ENCODE assay signal across 1 cellular context in the genomic region with DNA sequence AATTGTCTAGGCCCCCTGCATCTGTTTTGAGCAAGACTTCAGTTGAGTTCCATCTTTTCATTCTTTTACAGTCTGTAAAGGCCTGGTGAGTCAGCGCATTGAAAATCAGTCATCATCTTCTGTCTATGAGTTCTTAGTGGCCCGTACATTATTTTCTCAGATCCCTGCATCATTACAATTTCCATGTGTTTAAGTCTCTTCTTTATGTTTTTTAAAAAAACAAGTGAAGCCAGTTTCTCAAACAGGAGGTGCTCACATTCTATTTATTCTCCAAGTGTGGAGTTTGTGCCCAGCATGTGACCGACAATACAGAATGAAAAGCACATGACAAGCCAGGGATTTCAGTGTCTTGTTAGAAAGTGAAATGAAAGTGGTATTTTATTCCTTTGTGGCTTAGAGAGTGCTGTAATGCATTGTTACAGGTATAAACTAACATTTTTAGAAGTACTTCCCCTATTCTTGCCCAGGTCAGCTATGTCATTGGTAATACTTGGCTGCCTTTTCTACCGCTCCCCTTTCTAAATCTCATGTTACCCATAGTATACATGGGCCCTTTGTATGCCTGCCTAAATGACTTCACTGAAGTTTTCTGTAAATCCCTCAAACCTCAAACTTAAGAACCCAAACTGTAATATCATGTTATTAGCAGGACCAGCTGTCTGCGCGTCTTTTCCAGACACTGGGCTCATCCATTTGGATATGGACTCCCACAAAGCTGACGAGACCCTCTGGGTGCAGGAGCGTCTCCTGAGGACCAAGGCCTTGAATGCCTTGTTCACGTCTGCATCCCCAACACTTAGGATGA.
A peak's percentile ranks its signal among the peaks of the same experiment; 100 is the strongest.
TF ChIP-seq lines count a peak whose summit lies in the region.

No MANE protein-coding gene starts in this region.

TF ChIP-seq in GM12878, 131 proteins besides CTCF, POLR2A, EP300 and RAD21 (continued from another document and continues in another):
- TF ChIP-seq, protein P1, sequence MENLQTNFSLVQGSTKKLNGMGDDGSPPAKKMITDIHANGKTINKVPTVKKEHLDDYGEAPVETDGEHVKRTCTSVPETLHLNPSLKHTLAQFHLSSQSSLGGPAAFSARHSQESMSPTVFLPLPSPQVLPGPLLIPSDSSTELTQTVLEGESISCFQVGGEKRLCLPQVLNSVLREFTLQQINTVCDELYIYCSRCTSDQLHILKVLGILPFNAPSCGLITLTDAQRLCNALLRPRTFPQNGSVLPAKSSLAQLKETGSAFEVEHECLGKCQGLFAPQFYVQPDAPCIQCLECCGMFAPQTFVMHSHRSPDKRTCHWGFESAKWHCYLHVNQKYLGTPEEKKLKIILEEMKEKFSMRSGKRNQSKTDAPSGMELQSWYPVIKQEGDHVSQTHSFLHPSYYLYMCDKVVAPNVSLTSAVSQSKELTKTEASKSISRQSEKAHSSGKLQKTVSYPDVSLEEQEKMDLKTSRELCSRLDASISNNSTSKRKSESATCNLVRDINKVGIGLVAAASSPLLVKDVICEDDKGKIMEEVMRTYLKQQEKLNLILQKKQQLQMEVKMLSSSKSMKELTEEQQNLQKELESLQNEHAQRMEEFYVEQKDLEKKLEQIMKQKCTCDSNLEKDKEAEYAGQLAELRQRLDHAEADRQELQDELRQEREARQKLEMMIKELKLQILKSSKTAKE (IDR thresholded peaks at IDR 0.05; ENCODE audit: low read depth, poor library complexity, severe bottlenecking) = peak; percentile 52
- TF ChIP-seq, protein P2, sequence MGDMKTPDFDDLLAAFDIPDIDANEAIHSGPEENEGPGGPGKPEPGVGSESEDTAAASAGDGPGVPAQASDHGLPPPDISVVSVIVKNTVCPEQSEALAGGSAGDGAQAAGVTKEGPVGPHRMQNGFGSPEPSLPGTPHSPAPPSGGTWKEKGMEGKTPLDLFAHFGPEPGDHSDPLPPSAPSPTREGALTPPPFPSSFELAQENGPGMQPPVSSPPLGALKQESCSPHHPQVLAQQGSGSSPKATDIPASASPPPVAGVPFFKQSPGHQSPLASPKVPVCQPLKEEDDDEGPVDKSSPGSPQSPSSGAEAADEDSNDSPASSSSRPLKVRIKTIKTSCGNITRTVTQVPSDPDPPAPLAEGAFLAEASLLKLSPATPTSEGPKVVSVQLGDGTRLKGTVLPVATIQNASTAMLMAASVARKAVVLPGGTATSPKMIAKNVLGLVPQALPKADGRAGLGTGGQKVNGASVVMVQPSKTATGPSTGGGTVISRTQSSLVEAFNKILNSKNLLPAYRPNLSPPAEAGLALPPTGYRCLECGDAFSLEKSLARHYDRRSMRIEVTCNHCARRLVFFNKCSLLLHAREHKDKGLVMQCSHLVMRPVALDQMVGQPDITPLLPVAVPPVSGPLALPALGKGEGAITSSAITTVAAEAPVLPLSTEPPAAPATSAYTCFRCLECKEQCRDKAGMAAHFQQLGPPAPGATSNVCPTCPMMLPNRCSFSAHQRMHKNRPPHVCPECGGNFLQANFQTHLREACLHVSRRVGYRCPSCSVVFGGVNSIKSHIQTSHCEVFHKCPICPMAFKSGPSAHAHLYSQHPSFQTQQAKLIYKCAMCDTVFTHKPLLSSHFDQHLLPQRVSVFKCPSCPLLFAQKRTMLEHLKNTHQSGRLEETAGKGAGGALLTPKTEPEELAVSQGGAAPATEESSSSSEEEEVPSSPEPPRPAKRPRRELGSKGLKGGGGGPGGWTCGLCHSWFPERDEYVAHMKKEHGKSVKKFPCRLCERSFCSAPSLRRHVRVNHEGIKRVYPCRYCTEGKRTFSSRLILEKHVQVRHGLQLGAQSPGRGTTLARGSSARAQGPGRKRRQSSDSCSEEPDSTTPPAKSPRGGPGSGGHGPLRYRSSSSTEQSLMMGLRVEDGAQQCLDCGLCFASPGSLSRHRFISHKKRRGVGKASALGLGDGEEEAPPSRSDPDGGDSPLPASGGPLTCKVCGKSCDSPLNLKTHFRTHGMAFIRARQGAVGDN (IDR thresholded peaks at IDR 0.05) = peak; percentile 33; the same call in 1 of the 2 replicates
- TF ChIP-seq, protein P3, sequence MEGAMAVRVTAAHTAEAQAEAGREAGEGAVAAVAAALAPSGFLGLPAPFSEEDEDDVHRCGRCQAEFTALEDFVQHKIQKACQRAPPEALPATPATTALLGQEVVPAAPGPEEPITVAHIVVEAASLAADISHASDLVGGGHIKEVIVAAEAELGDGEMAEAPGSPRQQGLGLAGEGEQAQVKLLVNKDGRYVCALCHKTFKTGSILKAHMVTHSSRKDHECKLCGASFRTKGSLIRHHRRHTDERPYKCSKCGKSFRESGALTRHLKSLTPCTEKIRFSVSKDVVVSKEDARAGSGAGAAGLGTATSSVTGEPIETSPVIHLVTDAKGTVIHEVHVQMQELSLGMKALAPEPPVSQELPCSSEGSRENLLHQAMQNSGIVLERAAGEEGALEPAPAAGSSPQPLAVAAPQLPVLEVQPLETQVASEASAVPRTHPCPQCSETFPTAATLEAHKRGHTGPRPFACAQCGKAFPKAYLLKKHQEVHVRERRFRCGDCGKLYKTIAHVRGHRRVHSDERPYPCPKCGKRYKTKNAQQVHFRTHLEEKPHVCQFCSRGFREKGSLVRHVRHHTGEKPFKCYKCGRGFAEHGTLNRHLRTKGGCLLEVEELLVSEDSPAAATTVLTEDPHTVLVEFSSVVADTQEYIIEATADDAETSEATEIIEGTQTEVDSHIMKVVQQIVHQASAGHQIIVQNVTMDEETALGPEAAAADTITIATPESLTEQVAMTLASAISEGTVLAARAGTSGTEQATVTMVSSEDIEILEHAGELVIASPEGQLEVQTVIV (IDR thresholded peaks at IDR 0.05; ENCODE audit: borderline replicate concordance, partially characterized antibody) = no peak
- TF ChIP-seq MTA3 (IDR thresholded peaks at IDR 0.05; ENCODE audit: borderline replicate concordance, low read length) (peak; percentile 44; the same call in 1 of the 2 replicates), RELB (IDR thresholded peaks at IDR 0.05; ENCODE audit: low read depth) (peak; percentile 52; the same call in 1 of the 2 replicates), IKZF2 (IDR thresholded peaks at IDR 0.05) (peak; percentile 59 to 70; a peak in 2 of 4 replicates), RAD51 (IDR thresholded peaks at IDR 0.05) (peak; percentile 93), LARP7 (IDR thresholded peaks at IDR 0.05) (no peak), ATF2 (IDR thresholded peaks at IDR 0.05; ENCODE audit: low read length) (peak; percentile 19; the same call in 1 of the 2 replicates), ZNF274 (IDR thresholded peaks at IDR 0.05; ENCODE audit: insufficient read depth, insufficient read length) (no peak), MEF2B (IDR thresholded peaks at IDR 0.05; ENCODE audit: partially characterized antibody, poor library complexity, severe bottlenecking) (peak; percentile 28), FOXM1 (IDR thresholded peaks at IDR 0.05; ENCODE audit: low read depth, low read length) (peak; percentile 18; the same call in 1 of the 2 replicates), MTA2 (IDR thresholded peaks at IDR 0.05; ENCODE audit: low read depth) (peak; percentile 66; the same call in 1 of the 2 replicates), SMARCA5 (IDR thresholded peaks at IDR 0.05) (peak; percentile 34; the same call in 1 of the 2 replicates), RUNX3 (IDR thresholded peaks at IDR 0.05; ENCODE audit: low read length) (peak; percentile 86), CEBPB (IDR thresholded peaks at IDR 0.05; ENCODE audit: borderline replicate concordance in 1 of 2, low read depth in 2 of 2, low read length in 2 of 2) (peak in 1 of 2 experiments; percentile 81; a peak in 1 of 4 replicates), NFIC (IDR thresholded peaks at IDR 0.05; ENCODE audit: low read depth, low read length) (peak; percentile 80), BHLHE40 (IDR thresholded peaks at IDR 0.05; ENCODE audit: borderline replicate concordance in 1 of 2, low read depth in 2 of 2, low read length in 1 of 2) (peak; percentile 77 to 78; a peak in 3 of 4 replicates), TCF3 (IDR thresholded peaks at IDR 0.05; ENCODE audit: borderline replicate concordance, insufficient read depth, low read depth, low read length) (no peak), EED (IDR thresholded peaks at IDR 0.05; ENCODE audit: low read depth) (peak; percentile 42; the same call in 1 of the 2 replicates), GABPA (IDR thresholded peaks at IDR 0.05; ENCODE audit: low read depth) (peak; percentile 32; the same call in 1 of the 2 replicates), BCL3 (IDR thresholded peaks at IDR 0.05; ENCODE audit: borderline replicate concordance, insufficient read depth, low read depth, low read length, poor library complexity, severe bottlenecking) (no peak), CHD4 (IDR thresholded peaks at IDR 0.05) (no peak), YBX1 (IDR thresholded peaks at IDR 0.05) (no peak), SREBF1 (IDR thresholded peaks at IDR 0.05; ENCODE audit: low read length) (no peak), SPI1 (IDR thresholded peaks at IDR 0.05; ENCODE audit: borderline replicate concordance, insufficient read depth, low read depth, low read length) (0 out of 2 replicates have a peak, but pooled peaks have one; percentile 33), CREM (IDR thresholded peaks at IDR 0.05; ENCODE audit: low read depth) (peak; percentile 35), USF2 (IDR thresholded peaks at IDR 0.05; ENCODE audit: borderline replicate concordance, low read depth, low read length) (peak; percentile 32; the same call in 1 of the 2 replicates)
- TF ChIP-seq, protein P4, sequence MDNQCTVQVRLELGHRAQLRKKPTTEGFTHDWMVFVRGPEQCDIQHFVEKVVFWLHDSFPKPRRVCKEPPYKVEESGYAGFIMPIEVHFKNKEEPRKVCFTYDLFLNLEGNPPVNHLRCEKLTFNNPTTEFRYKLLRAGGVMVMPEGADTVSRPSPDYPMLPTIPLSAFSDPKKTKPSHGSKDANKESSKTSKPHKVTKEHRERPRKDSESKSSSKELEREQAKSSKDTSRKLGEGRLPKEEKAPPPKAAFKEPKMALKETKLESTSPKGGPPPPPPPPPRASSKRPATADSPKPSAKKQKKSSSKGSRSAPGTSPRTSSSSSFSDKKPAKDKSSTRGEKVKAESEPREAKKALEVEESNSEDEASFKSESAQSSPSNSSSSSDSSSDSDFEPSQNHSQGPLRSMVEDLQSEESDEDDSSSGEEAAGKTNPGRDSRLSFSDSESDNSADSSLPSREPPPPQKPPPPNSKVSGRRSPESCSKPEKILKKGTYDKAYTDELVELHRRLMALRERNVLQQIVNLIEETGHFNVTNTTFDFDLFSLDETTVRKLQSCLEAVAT (IDR thresholded peaks at IDR 0.05) = no peak
- TF ChIP-seq, protein P5, sequence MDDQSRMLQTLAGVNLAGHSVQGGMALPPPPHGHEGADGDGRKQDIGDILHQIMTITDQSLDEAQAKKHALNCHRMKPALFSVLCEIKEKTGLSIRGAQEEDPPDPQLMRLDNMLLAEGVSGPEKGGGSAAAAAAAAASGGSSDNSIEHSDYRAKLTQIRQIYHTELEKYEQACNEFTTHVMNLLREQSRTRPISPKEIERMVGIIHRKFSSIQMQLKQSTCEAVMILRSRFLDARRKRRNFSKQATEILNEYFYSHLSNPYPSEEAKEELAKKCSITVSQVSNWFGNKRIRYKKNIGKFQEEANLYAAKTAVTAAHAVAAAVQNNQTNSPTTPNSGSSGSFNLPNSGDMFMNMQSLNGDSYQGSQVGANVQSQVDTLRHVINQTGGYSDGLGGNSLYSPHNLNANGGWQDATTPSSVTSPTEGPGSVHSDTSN (IDR thresholded peaks at IDR 0.05; ENCODE audit: insufficient replicate concordance, low read depth, low read length) = no peak
